Comparison of ENCODE assay signal across 18 cellular contexts in genomic region chr14:71698027-71698426, GRCh38.
DNase-seq lines count a peak whose midpoint lies in the region; ATAC-seq, FAIRE-seq and TF ChIP-seq lines count a peak whose summit lies in the region.
"Had no signal": no experiment of that assay in that cellular context is flagged by ENCODE, and none has a peak within 500 bp of the region (broad histone marks: within the 10 kb centered on the region; RNA-seq: fewer than 3 reads in every experiment).

No MANE protein-coding gene starts in this region.

- H3K4me3 ChIP-seq in bronchial epithelial cell (ENCODE audit: low read depth, low read length) (no peak overlapping the region), smooth muscle cell (no peak overlapping the region), GM23338 (no peak overlapping the region)
- H3K4me3 ChIP-seq: BLaER1 treated with 17β-estradiol and CSF1 and Interleukin-3, amounts not matched to agents 10 nM and 100 nM; breast epithelium had no signal

- DNase-seq in activated CD8-positive, alpha-beta memory T cell treated with anti-CD3 and anti-CD28 coated beads, Interleukin-2, amount 10 ng/mL, durations not matched to agents 7 days and 5 days: peak; percentile 43
- no peak for DNase-seq in activated CD8-positive, alpha-beta memory T cell treated with anti-CD3 and anti-CD28 coated beads, Interleukin-2, amount 50 U/mL, for 48 hours
- DNase-seq in MV-4-11 (lab: John Stamatoyannopoulos, UW) (peak; percentile 61), bronchial epithelial cell (ENCODE audit: low read depth) (peak; percentile 51), smooth muscle cell (lab: John Stamatoyannopoulos, UW; ENCODE audit: unreplicated experiment) (no peak), SW480 (ENCODE audit: low spot score) (no peak), GM23338 (ENCODE audit: low spot score) (no peak)
- DNase-seq: ACHN, kidney, NCI-H1436, NCI-H510A, right cardiac atrium had no signal

- H3K4me1 ChIP-seq in smooth muscle cell (ENCODE audit: low read depth) (peaks cover 14% of the 10 kb centered on the region), GM23338 (ENCODE audit: insufficient read depth) (peaks cover 7% of the 10 kb centered on the region; the same call in 1 of the 2 replicates)
- H3K4me1 ChIP-seq: BLaER1 treated with 17β-estradiol and CSF1 and Interleukin-3, amounts not matched to agents 10 nM and 100 nM; breast epithelium had no signal

- H3K4me3 Mint-ChIP-seq in activated CD8-positive, alpha-beta memory T cell treated with anti-CD3 and anti-CD28 coated beads, Interleukin-2, amount 10 ng/mL, durations not matched to agents 7 days and 5 days: no peak overlapping the region
- no peak overlapping the region for H3K4me3 Mint-ChIP-seq in GM23338
- H3K4me3 Mint-ChIP-seq: activated T-helper 1 cell treated with anti-CD3 and anti-CD28 coated beads, Interleukin-12 subunit alpha, Interleukin-12 subunit beta, Interleukin-2, Interleukin-4 antibody, amounts not matched to agents 30 ng/mL and 10 ng/mL and 1 ng/mL, durations not matched to agents 14 hours and 24 hours and 36 hours; T-helper 2 cell treated with Interferon-gamma antibody and Interleukin-4, amounts not matched to agents 5 μg/mL and 100 μg/mL, for 36 hours had no signal

- TF ChIP-seq CTCF in bronchial epithelial cell (IDR thresholded peaks at IDR 0.05; ENCODE audit: insufficient read depth, low read length, severe bottlenecking): no peak
- TF ChIP-seq CTCF in smooth muscle cell (IDR thresholded peaks at IDR 0.05; ENCODE audit: borderline replicate concordance, insufficient read depth, poor library complexity, severe bottlenecking): no peak
- no peak for TF ChIP-seq CTCF in GM23338 (conservative IDR thresholded peaks at IDR 0.05; ENCODE audit: low read depth in 2 of 2)

- no peaks in the 10 kb centered on the region for H3K9me3 ChIP-seq in smooth muscle cell (replicated peaks; ENCODE audit: low read depth)
- H3K9me3 ChIP-seq: BLaER1 treated with 17β-estradiol and CSF1 and Interleukin-3, amounts not matched to agents 10 nM and 100 nM; breast epithelium had no signal

- CTCF ChIA-PET in activated CD8-positive, alpha-beta memory T cell treated with anti-CD3 and anti-CD28 coated beads, Interleukin-2, amount 10 ng/mL, durations not matched to agents 7 days and 5 days (lab: Charles Lee): interaction anchor here (1.0 kb wide), 1 partner anchor 14 kb away, joined by 3 read pairs; no protein-coding TSS in a partner anchor

- H3K27ac ChIP-seq in smooth muscle cell (ENCODE audit: low read depth) (peak overlapping the region; percentile 62), GM23338 (ENCODE audit: low read depth) (no peak overlapping the region)
- H3K27ac ChIP-seq: BLaER1 treated with 17β-estradiol and CSF1 and Interleukin-3, amounts not matched to agents 10 nM and 100 nM; breast epithelium had no signal

- H3K9me3 Mint-ChIP-seq in activated CD8-positive, alpha-beta memory T cell treated with anti-CD3 and anti-CD28 coated beads, Interleukin-2, amount 10 ng/mL, durations not matched to agents 7 days and 5 days (ENCODE audit: low read depth): no peaks in the 10 kb centered on the region
- H3K9me3 Mint-ChIP-seq in GM23338: no peaks in the 10 kb centered on the region

- no peak overlapping the region for H2AFZ ChIP-seq in smooth muscle cell (ENCODE audit: low read depth)
- H2AFZ ChIP-seq in GM23338: no peak overlapping the region

- H3K36me3 ChIP-seq in bronchial epithelial cell (ENCODE audit: control insufficient read depth, insufficient read depth, low read length): peaks cover 4% of the 10 kb centered on the region
- peaks cover 9% of the 10 kb centered on the region for H3K36me3 ChIP-seq in smooth muscle cell (ENCODE audit: low read depth)
- no peaks in the 10 kb centered on the region for H3K36me3 ChIP-seq in GM23338 (ENCODE audit: insufficient read depth)
- H3K36me3 ChIP-seq: breast epithelium had no signal

- FAIRE-seq in bronchial epithelial cell (lab: Jason Lieb, UNC): no peak
- FAIRE-seq: H1, kidney had no signal

- no peaks in the 10 kb centered on the region for H3K9me2 ChIP-seq in GM23338 (ENCODE audit: insufficient read depth)

- peak; percentile 72 for ATAC-seq in activated CD8-positive, alpha-beta memory T cell treated with anti-CD3 and anti-CD28 coated beads, Interleukin-2, amount 10 ng/mL, durations not matched to agents 7 days and 5 days
- ATAC-seq in GM23338: no peak
- ATAC-seq in GM18909 (IDR thresholded peaks at IDR 0.05; ENCODE audit: poor library complexity, unreplicated experiment): no peak
- ATAC-seq: right cardiac atrium had no signal

- peaks cover 31% of the 10 kb centered on the region for H3K4me1 Mint-ChIP-seq in activated CD8-positive, alpha-beta memory T cell treated with anti-CD3 and anti-CD28 coated beads, Interleukin-2, amount 10 ng/mL, durations not matched to agents 7 days and 5 days
- H3K4me1 Mint-ChIP-seq in GM23338: peaks cover 8% of the 10 kb centered on the region; the same call in 2 of the 3 replicates

- peak overlapping the region; percentile 9 for H3K9ac ChIP-seq in smooth muscle cell (ENCODE audit: low read depth)
- H3K9ac ChIP-seq: BLaER1 treated with 17β-estradiol and CSF1 and Interleukin-3, amounts not matched to agents 10 nM and 100 nM had no signal

- H3K27me3 ChIP-seq in bronchial epithelial cell (ENCODE audit: control insufficient read depth, insufficient read depth, low read length) (no peaks in the 10 kb centered on the region), smooth muscle cell (ENCODE audit: low read depth) (no peaks in the 10 kb centered on the region), GM23338 (ENCODE audit: insufficient read depth) (no peaks in the 10 kb centered on the region)
- H3K27me3 ChIP-seq: BLaER1 treated with 17β-estradiol and CSF1 and Interleukin-3, amounts not matched to agents 10 nM and 100 nM; breast epithelium had no signal

- WGBS in smooth muscle cell (ENCODE audit: low lambda C conversion rate): 45% methylated on average over 4 of the region's 4 CpGs

- H3K79me2 ChIP-seq in smooth muscle cell (ENCODE audit: low read depth) (no peaks in the 10 kb centered on the region), GM23338 (replicated peaks; ENCODE audit: insufficient read depth) (no peaks in the 10 kb centered on the region)

- no peaks in the 10 kb centered on the region for H4K20me1 ChIP-seq in smooth muscle cell (ENCODE audit: low read depth)
- 0 out of 2 replicates have a peak, but pooled peaks cover 4% of the 10 kb centered on the region for H4K20me1 ChIP-seq in GM23338 (replicated peaks; ENCODE audit: insufficient read depth)

- H3K4me2 ChIP-seq in smooth muscle cell: peak overlapping the region; percentile 22
- no peak overlapping the region for H3K4me2 ChIP-seq in GM23338
- H3K4me2 ChIP-seq: BLaER1 treated with 17β-estradiol and CSF1 and Interleukin-3, amounts not matched to agents 10 nM and 100 nM had no signal

- peaks cover 42% of the 10 kb centered on the region for H3K36me3 Mint-ChIP-seq in activated CD8-positive, alpha-beta memory T cell treated with anti-CD3 and anti-CD28 coated beads, Interleukin-2, amount 10 ng/mL, durations not matched to agents 7 days and 5 days
- peaks cover 15% of the 10 kb centered on the region for H3K36me3 Mint-ChIP-seq in GM23338 (ENCODE audit: low read depth)

- no peaks in the 10 kb centered on the region for H3F3A ChIP-seq in smooth muscle cell (ENCODE audit: low read depth)
- no peaks in the 10 kb centered on the region for H3F3A ChIP-seq in GM23338 (replicated peaks; ENCODE audit: low read depth)

- H3K27me3 Mint-ChIP-seq in activated CD8-positive, alpha-beta memory T cell treated with anti-CD3 and anti-CD28 coated beads, Interleukin-2, amount 10 ng/mL, durations not matched to agents 7 days and 5 days: no peaks in the 10 kb centered on the region
- no peaks in the 10 kb centered on the region for H3K27me3 Mint-ChIP-seq in GM23338 (ENCODE audit: insufficient read depth, low read depth, poor library complexity)

- peak overlapping the region; percentile 46 for H3K27ac Mint-ChIP-seq in activated CD8-positive, alpha-beta memory T cell treated with anti-CD3 and anti-CD28 coated beads, Interleukin-2, amount 10 ng/mL, durations not matched to agents 7 days and 5 days
- H3K27ac Mint-ChIP-seq in GM23338: no peak overlapping the region
- H3K27ac Mint-ChIP-seq: activated T-helper 1 cell treated with anti-CD3 and anti-CD28 coated beads, Interleukin-12 subunit alpha, Interleukin-12 subunit beta, Interleukin-2, Interleukin-4 antibody, amounts not matched to agents 30 ng/mL and 10 ng/mL and 1 ng/mL, durations not matched to agents 14 hours and 24 hours and 36 hours; T-helper 2 cell treated with Interferon-gamma antibody and Interleukin-4, amounts not matched to agents 5 μg/mL and 100 μg/mL, for 36 hours had no signal

TF ChIP-seq in GM23338, 12 proteins besides CTCF, POLR2A, EP300 and RAD21 (continues in another document):
- TF ChIP-seq EZH2phosphoT487 (IDR thresholded peaks at IDR 0.05; ENCODE audit: unreplicated experiment) (no peak), CREB1 (CRISPR knock-in tag; IDR thresholded peaks at IDR 0.05; ENCODE audit: low read depth) (no peak), STAT1 (IDR thresholded peaks at IDR 0.05; ENCODE audit: unreplicated experiment) (no peak), ZNF331 (CRISPR knock-in tag; IDR thresholded peaks at IDR 0.05; ENCODE audit: low read depth) (no peak), POLR2AphosphoS5 (IDR thresholded peaks at IDR 0.05; ENCODE audit: low read depth) (no peak), JUNB (IDR thresholded peaks at IDR 0.05; ENCODE audit: unreplicated experiment) (no peak)
- TF ChIP-seq, protein P1, sequence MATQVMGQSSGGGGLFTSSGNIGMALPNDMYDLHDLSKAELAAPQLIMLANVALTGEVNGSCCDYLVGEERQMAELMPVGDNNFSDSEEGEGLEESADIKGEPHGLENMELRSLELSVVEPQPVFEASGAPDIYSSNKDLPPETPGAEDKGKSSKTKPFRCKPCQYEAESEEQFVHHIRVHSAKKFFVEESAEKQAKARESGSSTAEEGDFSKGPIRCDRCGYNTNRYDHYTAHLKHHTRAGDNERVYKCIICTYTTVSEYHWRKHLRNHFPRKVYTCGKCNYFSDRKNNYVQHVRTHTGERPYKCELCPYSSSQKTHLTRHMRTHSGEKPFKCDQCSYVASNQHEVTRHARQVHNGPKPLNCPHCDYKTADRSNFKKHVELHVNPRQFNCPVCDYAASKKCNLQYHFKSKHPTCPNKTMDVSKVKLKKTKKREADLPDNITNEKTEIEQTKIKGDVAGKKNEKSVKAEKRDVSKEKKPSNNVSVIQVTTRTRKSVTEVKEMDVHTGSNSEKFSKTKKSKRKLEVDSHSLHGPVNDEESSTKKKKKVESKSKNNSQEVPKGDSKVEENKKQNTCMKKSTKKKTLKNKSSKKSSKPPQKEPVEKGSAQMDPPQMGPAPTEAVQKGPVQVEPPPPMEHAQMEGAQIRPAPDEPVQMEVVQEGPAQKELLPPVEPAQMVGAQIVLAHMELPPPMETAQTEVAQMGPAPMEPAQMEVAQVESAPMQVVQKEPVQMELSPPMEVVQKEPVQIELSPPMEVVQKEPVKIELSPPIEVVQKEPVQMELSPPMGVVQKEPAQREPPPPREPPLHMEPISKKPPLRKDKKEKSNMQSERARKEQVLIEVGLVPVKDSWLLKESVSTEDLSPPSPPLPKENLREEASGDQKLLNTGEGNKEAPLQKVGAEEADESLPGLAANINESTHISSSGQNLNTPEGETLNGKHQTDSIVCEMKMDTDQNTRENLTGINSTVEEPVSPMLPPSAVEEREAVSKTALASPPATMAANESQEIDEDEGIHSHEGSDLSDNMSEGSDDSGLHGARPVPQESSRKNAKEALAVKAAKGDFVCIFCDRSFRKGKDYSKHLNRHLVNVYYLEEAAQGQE (IDR thresholded peaks at IDR 0.05; ENCODE audit: unreplicated experiment): no peak

Comparison
In these comparisons a context has a peak if more than half of its experiments do, and no peak if none do; other contexts are left out.
1. DNase-seq: peak in activated CD8-positive, alpha-beta memory T cell treated with anti-CD3 and anti-CD28 coated beads, Interleukin-2, amount 10 ng/mL, durations not matched to agents 7 days and 5 days (single experiment), MV-4-11 (single experiment) and bronchial epithelial cell (single experiment); none in activated CD8-positive, alpha-beta memory T cell treated with anti-CD3 and anti-CD28 coated beads, Interleukin-2, amount 50 U/mL, for 48 hours (single experiment), smooth muscle cell (single experiment), SW480 (single experiment) and GM23338 (single experiment).